ENCODE assay signal across 8 cellular contexts in the genomic region with DNA sequence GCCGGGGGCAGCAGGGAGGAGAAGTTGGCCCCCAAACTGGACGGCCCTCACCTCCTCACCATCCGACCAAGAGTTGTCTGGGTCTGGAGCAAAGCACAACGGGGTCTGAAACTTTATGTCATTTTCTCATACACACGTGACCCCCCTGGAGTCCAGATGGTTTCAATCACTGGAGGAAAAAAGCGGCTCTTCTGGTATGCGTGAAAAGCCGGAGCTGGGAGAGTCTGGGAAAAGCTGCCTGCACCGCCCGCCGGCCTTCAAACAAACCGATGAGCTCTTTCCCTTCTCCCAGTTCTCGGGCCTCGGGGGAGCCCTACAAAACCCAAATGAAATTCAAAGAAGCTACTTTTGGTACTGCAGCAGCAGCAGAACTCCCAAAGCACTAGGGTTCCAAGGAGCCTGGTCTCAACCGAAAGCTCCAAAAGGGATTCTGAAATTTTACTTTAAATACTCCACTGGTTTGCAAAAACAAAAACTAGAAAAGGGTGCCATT. TPM values are rescaled to one million over a fixed set of nuclear protein-coding genes. Genes with fewer than 3 reads are reported as not detected.
DNase-seq lines count a peak whose midpoint lies in the region; ATAC-seq and TF ChIP-seq lines count a peak whose summit lies in the region.

No MANE protein-coding gene starts in this region.

- DNase-seq in EH (ENCODE audit: low read depth) (peak; percentile 97), NCI-H1048 (lab: John Stamatoyannopoulos, UW) (peak; percentile 34), adrenal gland (peak; percentile 60 to 83 (median 73)), left cardiac atrium (peak; percentile 62), pons (ENCODE audit: low spot score) (peak; percentile 49)
- DNase-seq in activated CD4-positive, alpha-beta T cell treated with anti-CD3 and anti-CD28 coated beads for 1 hour: no peak

- peak; percentile 85 for ATAC-seq in left cardiac atrium
- ATAC-seq in HG02759 (IDR thresholded peaks at IDR 0.05; ENCODE audit: unreplicated experiment): no peak
- no peak for ATAC-seq in HG02642 (IDR thresholded peaks at IDR 0.05; ENCODE audit: poor library complexity, unreplicated experiment)

- H3K9me3 ChIP-seq in adrenal gland (replicated peaks in 1 of 3): no peaks in the 10 kb centered on the region

- peak overlapping the region; percentile 31 to 95 (median 89) for H3K4me3 ChIP-seq in adrenal gland

- H3K4me1 ChIP-seq in adrenal gland (replicated peaks in 1 of 2): peaks cover 3 to 9% of the 10 kb centered on the region in 2 donors

- 1 to 8% (median 2%) methylated on average over 10 to 15 of the region's 15 CpGs for WGBS in adrenal gland, 4 donors

- H3K36me3 ChIP-seq in adrenal gland (replicated peaks in 1 of 2): no peaks in the 10 kb centered on the region

- no peaks in the 10 kb centered on the region for H3K27me3 ChIP-seq in adrenal gland

- peak overlapping the region in 4 of 5 donors; percentile 49 to 89 (median 80) for H3K27ac ChIP-seq in adrenal gland

- intact Hi-C loops in adrenal gland (cut with DNase I) (no loop called here), left cardiac atrium (cut with DNase I) (no loop called here)

- no peak for TF ChIP-seq CTCF in adrenal gland (IDR thresholded peaks at IDR 0.05)

- peak in 1 of 2 donors; percentile 25 for TF ChIP-seq POLR2A in adrenal gland (IDR thresholded peaks at IDR 0.05)

RNA-seq across cellular contexts. Expression of gene AKIP1, which starts 39.7 kb away (rescaled TPM):
- total RNA-seq in adrenal gland: 10 to 100 TPM; 25.1 to 52.9 (median 46.2) TPM
- polyA plus RNA-seq in adrenal gland: 10 to 100 TPM; 18.1 to 33.8 (median 24.9) TPM
- 10 to 100 TPM; 22.6 to 23.2 TPM for total RNA-seq in left cardiac atrium

Comparison
In these comparisons a context has a peak if more than half of its experiments do, and no peak if none do; other contexts are left out.
1. ATAC-seq: peak in left cardiac atrium (2 of 2); none in HG02759 (single experiment) and HG02642 (single experiment).